In genomic region chr12:93449277-93449676, GRCh38 we compare ENCODE assay signal across 15 cellular contexts. TPM values are rescaled to one million over a fixed set of nuclear protein-coding genes. Genes with fewer than 3 reads are reported as not detected.
DNase-seq lines count a peak whose midpoint lies in the region; ATAC-seq, FAIRE-seq and TF ChIP-seq lines count a peak whose summit lies in the region.
"Had no signal": no experiment of that assay in that cellular context is flagged by ENCODE, and none has a peak within 500 bp of the region (broad histone marks: within the 10 kb centered on the region; RNA-seq: fewer than 3 reads in every experiment).

No MANE protein-coding gene starts in this region.

- H3K36me3 ChIP-seq in pancreas (no peaks in the 10 kb centered on the region), ascending aorta (no peaks in the 10 kb centered on the region)
- H3K36me3 ChIP-seq: ovary, suprapubic skin had no signal

- no peak overlapping the region for H3K4me3 ChIP-seq in pancreas
- no peak overlapping the region for H3K4me3 ChIP-seq in ascending aorta
- H3K4me3 ChIP-seq: dorsolateral prefrontal cortex, ovary, suprapubic skin had no signal

- TF ChIP-seq CTCF in pancreas (IDR thresholded peaks at IDR 0.05) (no peak), ascending aorta (IDR thresholded peaks at IDR 0.05) (no peak)

- intact Hi-C loops in pancreas (cut with DNase I): no loop called here
- intact Hi-C loops in ascending aorta (cut with DNase I): no loop called here

- POLR2A ChIA-PET in activated CD4-positive, alpha-beta T cell treated with anti-CD3 and anti-CD28 coated beads, Interleukin-2, amount 10 ng/mL, durations not matched to agents 7 days and 5 days (lab: Charles Lee): no interaction called here

- H3K4me1 Mint-ChIP-seq in activated CD4-positive, alpha-beta T cell treated with anti-CD3 and anti-CD28 coated beads, Interleukin-2, amount 10 ng/mL, durations not matched to agents 7 days and 5 days: peaks cover 23% of the 10 kb centered on the region

- peak; percentile 92 for ATAC-seq in GM21619 (IDR thresholded peaks at IDR 0.05; ENCODE audit: unreplicated experiment)
- ATAC-seq in HG03354 (IDR thresholded peaks at IDR 0.05; ENCODE audit: poor library complexity, severe bottlenecking, unreplicated experiment): peak; percentile 96
- peak in 3 of 4 donors; percentile 5 to 22 (median 15) for ATAC-seq in pancreas
- ATAC-seq: left cardiac atrium had no signal

- no peaks in the 10 kb centered on the region for H3K9me3 ChIP-seq in pancreas
- no peaks in the 10 kb centered on the region for H3K9me3 ChIP-seq in ascending aorta
- H3K9me3 ChIP-seq: ovary, suprapubic skin had no signal

- H3K27ac ChIP-seq in pancreas (no peak overlapping the region), ascending aorta (no peak overlapping the region)
- H3K27ac ChIP-seq: dorsolateral prefrontal cortex, ovary, suprapubic skin had no signal

- peaks cover 0 to 4% (median 0%) of the 10 kb centered on the region in 3 donors for H3K4me1 ChIP-seq in pancreas
- H3K4me1 ChIP-seq in ascending aorta: no peaks in the 10 kb centered on the region
- H3K4me1 ChIP-seq: suprapubic skin had no signal

- H3K27ac Mint-ChIP-seq in activated CD4-positive, alpha-beta T cell treated with anti-CD3 and anti-CD28 coated beads, Interleukin-2, amount 10 ng/mL, durations not matched to agents 7 days and 5 days: peak overlapping the region; percentile 77

- no peak overlapping the region for H3K4me3 Mint-ChIP-seq in activated CD4-positive, alpha-beta T cell treated with anti-CD3 and anti-CD28 coated beads, Interleukin-2, amount 10 ng/mL, durations not matched to agents 7 days and 5 days

- CTCF ChIA-PET in activated CD4-positive, alpha-beta T cell treated with anti-CD3 and anti-CD28 coated beads, Interleukin-2, amount 10 ng/mL, durations not matched to agents 7 days and 5 days (lab: Charles Lee): interaction anchor here (0.6 kb wide), 1 partner anchor 540 kb away, joined by 3 read pairs; no protein-coding TSS in a partner anchor

- H3K9me3 Mint-ChIP-seq in activated CD4-positive, alpha-beta T cell treated with anti-CD3 and anti-CD28 coated beads, Interleukin-2, amount 10 ng/mL, durations not matched to agents 7 days and 5 days: peaks cover 1% of the 10 kb centered on the region
- H3K9me3 Mint-ChIP-seq: activated naive CD4-positive, alpha-beta T cell treated with anti-CD3 and anti-CD28 coated beads, Interleukin-2, amount 50 U/mL, for 72 hours had no signal

- no peak for DNase-seq in activated CD4-positive, alpha-beta T cell treated with anti-CD3 and anti-CD28 coated beads, Interleukin-2, amount 10 ng/mL, durations not matched to agents 7 days and 5 days
- no peak for DNase-seq in activated CD4-positive, alpha-beta T cell treated with anti-CD3 and anti-CD28 coated beads for 1 hour
- DNase-seq in pancreas (no peak), ascending aorta (ENCODE audit: low spot score in 2 of 2) (no peak), DMS153 treated with DMSO at 0.1 percent for 48 hours (lab: John Stamatoyannopoulos, UW; ENCODE audit: unreplicated experiment) (no peak), iPS-NIHi11 (ENCODE audit: low spot score) (no peak)
- DNase-seq: activated CD4-positive, alpha-beta T cell treated with anti-CD3 and anti-CD28 coated beads for 48 hours; dorsolateral prefrontal cortex; left cardiac atrium; ovary had no signal

- WGBS in pancreas, 2 donors: 29 to 36% methylated on average over 1 of the region's 1 CpG

- no peaks in the 10 kb centered on the region for H3K27me3 ChIP-seq in pancreas
- H3K27me3 ChIP-seq in ascending aorta: no peaks in the 10 kb centered on the region
- H3K27me3 ChIP-seq: dorsolateral prefrontal cortex, ovary, suprapubic skin had no signal

- H3K27me3 Mint-ChIP-seq in activated CD4-positive, alpha-beta T cell treated with anti-CD3 and anti-CD28 coated beads, Interleukin-2, amount 10 ng/mL, durations not matched to agents 7 days and 5 days: no peaks in the 10 kb centered on the region

- no peaks in the 10 kb centered on the region for H3K36me3 Mint-ChIP-seq in activated CD4-positive, alpha-beta T cell treated with anti-CD3 and anti-CD28 coated beads, Interleukin-2, amount 10 ng/mL, durations not matched to agents 7 days and 5 days (ENCODE audit: low read depth)
- H3K36me3 Mint-ChIP-seq: activated naive CD4-positive, alpha-beta T cell treated with anti-CD3 and anti-CD28 coated beads, Interleukin-2, amount 50 U/mL, for 72 hours had no signal

- no peak for FAIRE-seq in pancreas (lab: Jason Lieb, UNC)
- FAIRE-seq: A204.1 had no signal

RNA-seq across cellular contexts. Expression of gene UBE2N, which starts 7.5 kb away (rescaled TPM):
- total RNA-seq in activated CD4-positive, alpha-beta T cell treated with anti-CD3 and anti-CD28 coated beads, Interleukin-2, amount 10 ng/mL, durations not matched to agents 7 days and 5 days: 100 to 1,000 TPM; 157 to 189 TPM
- total RNA-seq in pancreas (10 to 100 TPM; 14.7 to 33.2 (median 21.5) TPM), ascending aorta (19.4 TPM)
- 10 to 100 TPM; 18.3 to 32.7 TPM for polyA plus RNA-seq in pancreas

RNA-seq across cellular contexts. Expression of gene MRPL42, which starts 18.0 kb away (rescaled TPM):
- total RNA-seq in activated CD4-positive, alpha-beta T cell treated with anti-CD3 and anti-CD28 coated beads, Interleukin-2, amount 10 ng/mL, durations not matched to agents 7 days and 5 days: 10 to 100 TPM; 55.6 to 69.0 TPM
- total RNA-seq in pancreas (10 to 100 TPM; 12.1 to 28.6 (median 22.8) TPM), ascending aorta (8.4 TPM)
- 10 to 100 TPM; 11.8 to 23.8 TPM for polyA plus RNA-seq in pancreas

Comparison
In these comparisons a context has a peak if more than half of its experiments do, and no peak if none do; other contexts are left out.
1. ATAC-seq: peak in every context shown above with its lines; median percentile 96 in HG03354; 92 in GM21619; 15 in pancreas.